ENCODE assay signal across 8 cellular contexts in genomic region chr20:57498425-57499400, GRCh38. TPM values are rescaled to one million over a fixed set of nuclear protein-coding genes. Genes with fewer than 3 reads are reported as not detected.
DNase-seq lines count a peak whose midpoint lies in the region; TF ChIP-seq lines count a peak whose summit lies in the region.

No MANE protein-coding gene starts in this region.

- H3K27me3 Mint-ChIP-seq in MCF 10A (ENCODE audit: insufficient read depth, unreplicated experiment), result peaks cover 66% of the 10 kb centered on the region

- H4K20me1 ChIP-seq in KMS-11 (ENCODE audit: insufficient read depth), result no peaks in the 10 kb centered on the region

- intact Hi-C loops in MCF 10A (cut with micrococcal nuclease) (loop anchor here (10.0 kb wide), 1 partner anchor 404 kb away; no protein-coding TSS in a partner anchor), breast epithelium (cut with DNase I; ENCODE audit: low total_unique reads) (loop anchor here (10.0 kb wide), 1 partner anchor 104 kb away; the partner anchor contains the start of gene RBM38)

- H3K4me3 Mint-ChIP-seq in MCF 10A (ENCODE audit: unreplicated experiment), result no peak overlapping the region

- H3K9ac ChIP-seq in KMS-11, result no peak overlapping the region

- no peaks in the 10 kb centered on the region for H3K9me3 ChIP-seq in breast epithelium

- BruUV-seq in MCF 10A (replicated peaks; lab: Mats Ljungman, UMichigan), result no TSS peak

- H3K9me3 Mint-ChIP-seq in MCF 10A (ENCODE audit: unreplicated experiment), result no peaks in the 10 kb centered on the region

- CTCF ChIA-PET in MCF 10A (lab: Yijun Ruan, JAX), result interaction anchor here (0.6 to 3.0 kb wide), 29 partner anchors 11 to 697 kb away, joined by 3 to 29 read pairs (median 4); partner anchors contain the start of genes PCK1 and RBM38

- H3K27ac Mint-ChIP-seq in MCF 10A (ENCODE audit: low read depth, unreplicated experiment), result no peak overlapping the region

- H3K36me3 Mint-ChIP-seq in MCF 10A (ENCODE audit: insufficient read depth, unreplicated experiment), result no peaks in the 10 kb centered on the region

- peak; percentile 37 for DNase-seq in MCF 10A (ENCODE audit: unreplicated experiment)
- DNase-seq in breast epithelium (ENCODE audit: low spot score in 2 of 2), result no peak
- DNase-seq in T-helper 1 cell, result peak in 3 of 5 donors; percentile 12 to 16 (median 12)
- DNase-seq in fibroblast of peridontal ligament (ENCODE audit: extremely low read depth), result peak; percentile 18
- peak; percentile 26 to 27 for DNase-seq in stimulated activated CD4-positive, alpha-beta T cell treated with anti-CD3 and anti-CD28 coated beads, Interleukin-15, amount 100 ng/mL, for 48 hours (ENCODE audit: low read depth in 2 of 2)
- DNase-seq in GOT3 (lab: John Stamatoyannopoulos, UW), result no peak
- DNase-seq in cortex of kidney (lab: John Stamatoyannopoulos, UW), result no peak

- POLR2A ChIA-PET in MCF 10A (lab: Yijun Ruan, JAX), result interaction anchor here (0.8 to 1.1 kb wide), 2 partner anchors 113 to 117 kb away, joined by 3 read pairs; no protein-coding TSS in a partner anchor

- no peaks in the 10 kb centered on the region for H3K79me2 ChIP-seq in KMS-11 (ENCODE audit: insufficient read depth, low read depth)

- H2AFZ ChIP-seq in KMS-11 (ENCODE audit: low read depth), result no peak overlapping the region

- H3K36me3 ChIP-seq in breast epithelium, result no peaks in the 10 kb centered on the region
- H3K36me3 ChIP-seq in KMS-11 (ENCODE audit: insufficient read depth), result no peaks in the 10 kb centered on the region

- TF ChIP-seq CTCF in MCF 10A (IDR thresholded peaks at IDR 0.05; ENCODE audit: unreplicated experiment) (peak; percentile 20), breast epithelium (IDR thresholded peaks at IDR 0.05) (no peak), KMS-11 (conservative IDR thresholded peaks at IDR 0.05; ENCODE audit: low read depth, low read length) (peak; percentile 51)

- H3K4me1 ChIP-seq in breast epithelium (no peaks in the 10 kb centered on the region), KMS-11 (ENCODE audit: low read depth, poor library complexity, severe bottlenecking) (peaks cover 42% of the 10 kb centered on the region)

- H3K4me1 Mint-ChIP-seq in MCF 10A (ENCODE audit: insufficient read depth, unreplicated experiment), result no peaks in the 10 kb centered on the region

- H3K4me2 ChIP-seq in KMS-11, result 0 out of 2 replicates have a peak overlapping the region, but pooled peaks have one; percentile 9

- no peak for TF ChIP-seq POLR2A in breast epithelium (IDR thresholded peaks at IDR 0.05)

- no peak overlapping the region for H3K27ac ChIP-seq in breast epithelium
- H3K27ac ChIP-seq in KMS-11, result no peak overlapping the region

- H3K27me3 ChIP-seq in breast epithelium (peaks cover 0 to 7% of the 10 kb centered on the region in 2 donors), KMS-11 (ENCODE audit: insufficient read depth, low read depth) (no peaks in the 10 kb centered on the region)

- H3K4me3 ChIP-seq in breast epithelium (no peak overlapping the region), KMS-11 (IDR thresholded peaks at IDR 0.05; ENCODE audit: insufficient read depth, low read depth, low read length) (no peak overlapping the region)

RNA-seq across cellular contexts. Expression of gene CTCFL, which starts 26.2 kb away (rescaled TPM):
- total RNA-seq in MCF 10A (2022) (not detected in 2 replicates), breast epithelium (not detected)

Comparison
In these comparisons a context has a peak if more than half of its experiments do, and no peak if none do; other contexts are left out.
1. DNase-seq: peak in MCF 10A (single experiment), T-helper 1 cell (3 of 5), fibroblast of peridontal ligament (single experiment) and stimulated activated CD4-positive, alpha-beta T cell treated with anti-CD3 and anti-CD28 coated beads, Interleukin-15, amount 100 ng/mL, for 48 hours (2 of 2); none in breast epithelium (0 of 2), GOT3 (single experiment) and cortex of kidney (single experiment).
2. CTCF ChIP-seq: peak in MCF 10A (single experiment) and KMS-11 (single experiment); none in breast epithelium (0 of 3).